1 cellular context compared by ENCODE assay signal in the genomic region with DNA sequence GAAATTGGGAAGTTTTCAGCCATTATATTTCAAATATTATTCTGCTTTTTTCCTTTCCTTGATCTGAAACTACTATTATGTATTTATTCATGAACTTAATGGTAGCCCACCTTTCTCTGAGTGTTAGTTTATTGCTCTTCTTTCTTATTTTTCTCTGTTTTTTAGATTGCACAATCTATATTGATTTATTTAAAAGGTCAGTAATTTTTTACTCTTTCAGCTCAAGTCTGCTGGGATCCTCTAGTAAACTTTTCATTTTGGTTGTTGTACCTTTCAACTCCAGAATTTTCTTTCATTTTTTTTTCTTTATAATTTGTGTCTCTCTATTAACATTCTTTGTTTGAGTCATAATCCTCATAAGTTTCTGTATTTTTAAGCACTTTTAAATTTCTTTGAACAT.
TF ChIP-seq lines count a peak whose summit lies in the region.

No MANE protein-coding gene starts in this region.

TF ChIP-seq in K562, 482 proteins besides CTCF, POLR2A, EP300 and RAD21 (continued from another document):
- TF ChIP-seq CBX5 (IDR thresholded peaks at IDR 0.05; ENCODE audit: borderline replicate concordance, low read depth) (peak; percentile 60; the same call in 1 of the 2 replicates), SREBF1 (IDR thresholded peaks at IDR 0.05; ENCODE audit: borderline replicate concordance, low read depth, low read length) (no peak), SAP30 (IDR thresholded peaks at IDR 0.05; ENCODE audit: borderline replicate concordance, insufficient read depth, low read depth, low read length, poor library complexity, severe bottlenecking) (no peak), FOXJ2 (tag; IDR thresholded peaks at IDR 0.05) (no peak), TRIM28 (IDR thresholded peaks at IDR 0.05) (peak; percentile 83; the same call in 1 of the 2 replicates), CBX3 (IDR thresholded peaks at IDR 0.05; ENCODE audit: borderline replicate concordance in 1 of 2, low read length in 2 of 2) (peak in 1 of 2 experiments; percentile 59; a peak in 1 of 3 replicates)
